Comparison of ENCODE assay signal across 9 cellular contexts in genomic region chr5:128213340-128213739, GRCh38.
DNase-seq lines count a peak whose midpoint lies in the region; ATAC-seq and TF ChIP-seq lines count a peak whose summit lies in the region.
"Had no signal": no experiment of that assay in that cellular context is flagged by ENCODE, and none has a peak within 500 bp of the region (broad histone marks: within the 10 kb centered on the region; RNA-seq: fewer than 3 reads in every experiment).

No MANE protein-coding gene starts in this region.

- TF ChIP-seq CTCF in A673 (conservative IDR thresholded peaks at IDR 0.05; ENCODE audit: low read depth, low read length) = peak; percentile 79

- no peak overlapping the region for H3K27ac Mint-ChIP-seq in stimulated activated effector memory CD8-positive, alpha-beta T cell treated with anti-CD3 and anti-CD28 coated beads, Interleukin-12 subunit alpha, Interleukin-12 subunit beta, amount 100 ng/mL, for 72 hours

- no peaks in the 10 kb centered on the region for H3K4me1 ChIP-seq in A673 (ENCODE audit: insufficient read depth, low read length, poor library complexity, severe bottlenecking)

- H3K4me3 ChIP-seq in A673 (ENCODE audit: low read depth, low read length, poor library complexity, severe bottlenecking) = no peak overlapping the region
- no peak overlapping the region for H3K4me3 ChIP-seq in skeletal muscle cell (ENCODE audit: low read depth, low read length)

- POLR2A ChIA-PET in A673 (lab: Charles Lee; ENCODE audit: low non-redundant PET) = no interaction called here

- H3K27me3 ChIP-seq in A673 (replicated peaks; ENCODE audit: insufficient read depth, low read depth, low read length, poor library complexity) = peaks cover 2% of the 10 kb centered on the region

- intact Hi-C loops in A673 (cut with micrococcal nuclease; ENCODE audit: unreplicated experiment) (loop anchor here (2.0 to 10.0 kb wide), 7 partner anchors 285 to 1641 kb away; no protein-coding TSS in a partner anchor), left cardiac atrium (cut with DNase I) (loop anchor here (2.0 to 5.0 kb wide), 3 partner anchors 284 to 624 kb away; no protein-coding TSS in a partner anchor)

- no peaks in the 10 kb centered on the region for H3K9me3 Mint-ChIP-seq in stimulated activated effector memory CD8-positive, alpha-beta T cell treated with anti-CD3 and anti-CD28 coated beads, Interleukin-12 subunit alpha, Interleukin-12 subunit beta, amount 100 ng/mL, for 72 hours

- ATAC-seq in HG02981 (IDR thresholded peaks at IDR 0.05; ENCODE audit: unreplicated experiment) = peak; percentile 58
- ATAC-seq in left cardiac atrium = no peak
- ATAC-seq in stimulated activated effector memory CD8-positive, alpha-beta T cell treated with anti-CD3 and anti-CD28 coated beads, Interleukin-12 subunit alpha, Interleukin-12 subunit beta, amount 100 ng/mL, for 72 hours = no peak

- CTCF ChIA-PET in A673 (lab: Charles Lee) = no interaction called here

- DNase-seq in A673 (ENCODE audit: low spot score) (peak; percentile 71), GDM1 (lab: John Stamatoyannopoulos, UW) (peak; percentile 16), NCI-H748 (lab: John Stamatoyannopoulos, UW; ENCODE audit: unreplicated experiment) (peak; percentile 85), left cardiac atrium (peak; percentile 34), skeletal muscle cell (ENCODE audit: low read depth) (peak; percentile 32)
- DNase-seq in activated naive CD4-positive, alpha-beta T cell treated with anti-CD3 and anti-CD28 coated beads, Interleukin-2, amount 50 U/mL, for 16 hours = peak; percentile 28
- no peak for DNase-seq in stimulated activated effector memory CD8-positive, alpha-beta T cell treated with anti-CD3 and anti-CD28 coated beads, Interleukin-12 subunit alpha, Interleukin-12 subunit beta, amount 100 ng/mL, for 72 hours (ENCODE audit: low spot score in 2 of 2)

- no peaks in the 10 kb centered on the region for H3K36me3 ChIP-seq in A673 (ENCODE audit: insufficient read depth, low read length, poor library complexity, severe bottlenecking)

- H3K4me3 Mint-ChIP-seq in stimulated activated effector memory CD8-positive, alpha-beta T cell treated with anti-CD3 and anti-CD28 coated beads, Interleukin-12 subunit alpha, Interleukin-12 subunit beta, amount 100 ng/mL, for 72 hours = no peak overlapping the region

- no TSS peak for BruUV-seq in A673 (replicated peaks; lab: Mats Ljungman, UMichigan)

- H3K4me1 Mint-ChIP-seq in stimulated activated effector memory CD8-positive, alpha-beta T cell treated with anti-CD3 and anti-CD28 coated beads, Interleukin-12 subunit alpha, Interleukin-12 subunit beta, amount 100 ng/mL, for 72 hours = no peaks in the 10 kb centered on the region

- H3K9me3 ChIP-seq in A673 (ENCODE audit: low read depth, low read length, poor library complexity, severe bottlenecking) = no peaks in the 10 kb centered on the region

- H3K36me3 Mint-ChIP-seq in stimulated activated effector memory CD8-positive, alpha-beta T cell treated with anti-CD3 and anti-CD28 coated beads, Interleukin-12 subunit alpha, Interleukin-12 subunit beta, amount 100 ng/mL, for 72 hours = no peaks in the 10 kb centered on the region

- no peak overlapping the region for H3K27ac ChIP-seq in A673 (ENCODE audit: low read depth, low read length, poor library complexity, severe bottlenecking)
- H3K27ac ChIP-seq: HL-60 had no signal

Comparison
In these comparisons a context has a peak if more than half of its experiments do, and no peak if none do; other contexts are left out.
1. DNase-seq: peak in A673 (single experiment), GDM1 (single experiment), NCI-H748 (single experiment), activated naive CD4-positive, alpha-beta T cell treated with anti-CD3 and anti-CD28 coated beads, Interleukin-2, amount 50 U/mL, for 16 hours (single experiment), left cardiac atrium (single experiment) and skeletal muscle cell (single experiment); none in stimulated activated effector memory CD8-positive, alpha-beta T cell treated with anti-CD3 and anti-CD28 coated beads, Interleukin-12 subunit alpha, Interleukin-12 subunit beta, amount 100 ng/mL, for 72 hours (0 of 2).